ENCODE assay signal across 8 cellular contexts in the genomic region with DNA sequence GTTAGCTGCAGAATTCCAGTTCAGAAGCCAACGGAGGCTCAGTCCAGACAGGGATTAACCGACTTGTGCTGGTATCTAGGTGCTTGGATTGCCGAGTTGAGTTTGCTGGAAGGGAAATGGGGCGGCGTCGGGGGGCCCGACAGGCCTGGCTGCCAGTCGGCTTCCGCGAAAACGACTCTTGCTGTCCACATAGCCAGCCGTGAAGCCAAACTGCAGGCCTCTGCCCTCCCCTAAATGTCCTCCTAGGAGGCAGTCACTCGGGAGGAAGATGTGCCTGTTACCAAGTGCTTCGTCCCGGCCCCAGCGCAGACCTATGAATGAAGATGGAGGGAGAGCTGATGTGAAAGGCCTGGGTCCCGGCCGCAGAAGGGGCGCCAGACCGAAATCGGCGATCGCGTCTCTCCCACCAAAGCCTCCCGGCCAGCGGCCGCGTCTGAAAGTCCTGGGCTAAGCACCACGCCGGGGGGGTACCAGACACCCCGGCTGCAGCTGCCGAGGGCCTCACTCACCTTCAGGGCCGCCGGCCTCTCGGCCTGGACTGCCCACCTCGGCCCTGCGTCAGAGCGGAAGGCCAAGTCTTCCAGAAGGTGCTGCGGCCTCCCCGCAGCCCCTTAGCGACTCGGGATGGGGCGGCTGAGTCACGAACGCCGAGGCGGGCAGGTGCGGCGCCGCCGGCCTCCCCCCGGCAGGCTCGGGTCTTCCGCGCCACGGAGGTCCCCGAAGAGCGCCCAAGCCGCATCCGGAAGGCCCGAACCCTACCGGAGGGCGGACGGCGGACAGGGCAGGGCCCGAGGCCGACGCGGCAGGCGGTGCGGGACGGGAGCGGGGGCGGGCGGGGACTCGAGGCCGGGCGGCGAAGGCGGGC. TPM values are rescaled to one million over a fixed set of nuclear protein-coding genes. Genes with fewer than 3 reads are reported as not detected.
DNase-seq lines count a peak whose midpoint lies in the region; ATAC-seq and TF ChIP-seq lines count a peak whose summit lies in the region.

No MANE protein-coding gene starts in this region.

- H2AK5ac ChIP-seq in H9 (ENCODE audit: insufficient read length, low read length): no peak overlapping the region

- ATAC-seq in PC-3 (peak; percentile 1; the same call in 1 of the 2 replicates), gastrocnemius medialis (peak; percentile 20 to 22)

- no peaks in the 10 kb centered on the region for H3K27me3 Mint-ChIP-seq in H9 (ENCODE audit: low read depth)
- peaks cover 12% of the 10 kb centered on the region for H3K27me3 Mint-ChIP-seq in activated naive CD8-positive, alpha-beta T cell treated with anti-CD3 and anti-CD28 coated beads for 36 hours

- H3F3A ChIP-seq in DOHH2 (ENCODE audit: control insufficient read depth, insufficient read depth) (peaks cover 51% of the 10 kb centered on the region), PC-3 (ENCODE audit: low read length, unreplicated experiment) (peaks cover 17% of the 10 kb centered on the region)

- intact Hi-C loops in PC-3 (cut with micrococcal nuclease) (loop anchor here (2.0 kb wide), 2 partner anchors 37 to 103 kb away; partner anchors contain the start of gene HYOU1), gastrocnemius medialis (cut with DNase I; ENCODE audit: low total_unique reads) (loop anchor here (2.0 kb wide), 2 partner anchors 37 to 165 kb away; partner anchors contain the start of gene HYOU1)

- no peak overlapping the region for H4K5ac ChIP-seq in H9 (ENCODE audit: insufficient read length, low read depth, low read length)

- H3K4me1 ChIP-seq in DOHH2 (ENCODE audit: control insufficient read depth, low read length) (peaks cover 78% of the 10 kb centered on the region), H9 (ENCODE audit: insufficient read depth, low read length) (no peaks in the 10 kb centered on the region; the same call in 1 of the 2 replicates), PC-3 (ENCODE audit: insufficient read depth, low read length) (peaks cover 23% of the 10 kb centered on the region), right atrium auricular region (peaks cover 0 to 26% of the 10 kb centered on the region in 2 donors), gastrocnemius medialis (peaks cover 13 to 21% of the 10 kb centered on the region in 2 donors)

- H3T11ph ChIP-seq in H9 (ENCODE audit: low read length): no peak overlapping the region

- peak overlapping the region; percentile 95 for H3K14ac ChIP-seq in H9 (ENCODE audit: insufficient read depth, low read length)

- H3K4me3 ChIP-seq in DOHH2 (ENCODE audit: low read length) (peak overlapping the region; percentile 88), PC-3 (ENCODE audit: low read length) (peak overlapping the region; percentile 90), right atrium auricular region (peak overlapping the region; percentile 70 to 76), gastrocnemius medialis (peak overlapping the region; percentile 69 to 99 (median 88))

- H4K20me1 ChIP-seq in DOHH2 (ENCODE audit: control insufficient read depth, insufficient read depth, low read depth, low read length) (peaks cover 17% of the 10 kb centered on the region), H9 (ENCODE audit: control insufficient read depth, insufficient read depth, insufficient read length) (no peaks in the 10 kb centered on the region), PC-3 (ENCODE audit: low read length) (peaks cover 28% of the 10 kb centered on the region)

- H3K9ac ChIP-seq in H9 (ENCODE audit: extremely low read depth, insufficient read length, low read length): peak overlapping the region; percentile 95
- peak overlapping the region; percentile 97 for H3K9ac ChIP-seq in PC-3 (ENCODE audit: low read length)

- no peak overlapping the region for H3K4ac ChIP-seq in H9 (ENCODE audit: low read depth, low read length)

- H3K79me2 ChIP-seq in DOHH2 (ENCODE audit: control insufficient read depth, low read length): peaks cover 63% of the 10 kb centered on the region
- H3K79me2 ChIP-seq in H9 (ENCODE audit: insufficient read depth, low read length): peaks cover 20% of the 10 kb centered on the region; the same call in 1 of the 2 replicates
- H3K79me2 ChIP-seq in PC-3 (ENCODE audit: low read length): peaks cover 39% of the 10 kb centered on the region

- DNase-seq in H9: no peak
- DNase-seq in PC-3: peak; percentile 39
- DNase-seq in activated naive CD8-positive, alpha-beta T cell treated with anti-CD3 and anti-CD28 coated beads for 36 hours: peak; percentile 58
- DNase-seq in right atrium auricular region (ENCODE audit: low spot score): no peak
- DNase-seq in gastrocnemius medialis: no peak
- no peak for DNase-seq in NCI-H2107 (lab: John Stamatoyannopoulos, UW)
- DNase-seq in NCI-H345 treated with DMSO at 0.1 percent for 48 hours (lab: John Stamatoyannopoulos, UW; ENCODE audit: unreplicated experiment): no peak

- H2BK120ac ChIP-seq in H9 (ENCODE audit: low read depth, low read length, poor library complexity, severe bottlenecking): no peak overlapping the region

- no peak for TF ChIP-seq POLR2A in gastrocnemius medialis (IDR thresholded peaks at IDR 0.05)

- POLR2A ChIA-PET in PC-3 (lab: Charles Lee; ENCODE audit: unreplicated experiment): interaction anchor here (0.8 to 1.1 kb wide), 2 partner anchors 27 kb away, joined by 5 read pairs; partner anchors contain the start of genes HINFP and VPS11

- H3K23ac ChIP-seq in H9 (ENCODE audit: insufficient read length, low read depth, low read length): no peak overlapping the region

- no peak overlapping the region for H3K56ac ChIP-seq in H9 (ENCODE audit: insufficient read length, low read depth, low read length)

- H3K4me2 ChIP-seq in DOHH2 (ENCODE audit: low read length) (peak overlapping the region; percentile 90), H9 (ENCODE audit: insufficient read depth, insufficient read length, low read length) (peak overlapping the region; percentile 88), PC-3 (ENCODE audit: low read length) (peak overlapping the region; percentile 94)

- H3K36me3 Mint-ChIP-seq in H9 (ENCODE audit: insufficient read depth in 1 of 3, low read depth in 3 of 3): peaks cover 36 to 67% (median 60%) of the 10 kb centered on the region in 3 experiments
- peaks cover 56% of the 10 kb centered on the region for H3K36me3 Mint-ChIP-seq in activated naive CD8-positive, alpha-beta T cell treated with anti-CD3 and anti-CD28 coated beads for 36 hours

- no peaks in the 10 kb centered on the region; a peak in 1 of 5 replicates for H3K9me3 Mint-ChIP-seq in H9
- H3K9me3 Mint-ChIP-seq in activated naive CD8-positive, alpha-beta T cell treated with anti-CD3 and anti-CD28 coated beads for 36 hours: no peaks in the 10 kb centered on the region

- no peak overlapping the region for H2BK5ac ChIP-seq in H9 (ENCODE audit: insufficient read length, low read length)

- peak overlapping the region; percentile 63 for H3K18ac ChIP-seq in H9 (ENCODE audit: insufficient read length, low read depth, low read length)

- peaks cover 80% of the 10 kb centered on the region for H3K36me3 ChIP-seq in DOHH2 (ENCODE audit: control insufficient read depth, low read length)
- H3K36me3 ChIP-seq in PC-3 (ENCODE audit: low read depth, low read length): peaks cover 46% of the 10 kb centered on the region
- peaks cover 23% of the 10 kb centered on the region for H3K36me3 ChIP-seq in right atrium auricular region
- peaks cover 0 to 36% of the 10 kb centered on the region in 2 donors for H3K36me3 ChIP-seq in gastrocnemius medialis

- H2AFZ ChIP-seq in H9 (ENCODE audit: low read length) (no peak overlapping the region), PC-3 (ENCODE audit: low read length) (no peak overlapping the region)

- no peak overlapping the region for H2BK12ac ChIP-seq in H9 (ENCODE audit: insufficient read length, low read depth, low read length)

- no CpG with 5 or more reads among the region's 80 CpGs for WGBS in H9 (ENCODE audit: extremely low coverage, insufficient read length, low lambda C conversion rate)

- H3K9me2 ChIP-seq in DOHH2 (replicated peaks; ENCODE audit: control insufficient read depth, low read length) (no peaks in the 10 kb centered on the region), PC-3 (replicated peaks; ENCODE audit: low read length) (no peaks in the 10 kb centered on the region)

- H3K4me1 Mint-ChIP-seq in H9: peaks cover 28 to 29% of the 10 kb centered on the region in 2 experiments
- peaks cover 40% of the 10 kb centered on the region for H3K4me1 Mint-ChIP-seq in activated naive CD8-positive, alpha-beta T cell treated with anti-CD3 and anti-CD28 coated beads for 36 hours

- no peaks in the 10 kb centered on the region for H3K27me3 ChIP-seq in DOHH2 (ENCODE audit: control insufficient read depth, low read length)
- H3K27me3 ChIP-seq in H9 (ENCODE audit: insufficient read depth, low read length): no peaks in the 10 kb centered on the region
- no peaks in the 10 kb centered on the region for H3K27me3 ChIP-seq in PC-3 (ENCODE audit: low read length)
- no peaks in the 10 kb centered on the region for H3K27me3 ChIP-seq in right atrium auricular region
- no peaks in the 10 kb centered on the region for H3K27me3 ChIP-seq in gastrocnemius medialis

- TF ChIP-seq CTCF in DOHH2 (IDR thresholded peaks at IDR 0.05; ENCODE audit: low read depth, low read length, poor library complexity, severe bottlenecking): no peak
- no peak for TF ChIP-seq CTCF in H9 (conservative IDR thresholded peaks at IDR 0.05)
- TF ChIP-seq CTCF in PC-3 (conservative IDR thresholded peaks at IDR 0.05; ENCODE audit: low read depth, low read length): no peak
- no peak for TF ChIP-seq CTCF in right atrium auricular region (IDR thresholded peaks at IDR 0.05)
- no peak for TF ChIP-seq CTCF in gastrocnemius medialis (IDR thresholded peaks at IDR 0.05 in 4 of 5, conservative IDR thresholded peaks at IDR 0.05 in 1 of 5)

- in situ Hi-C loops in gastrocnemius medialis (cut with MboI; ENCODE audit: low sequenced_read_pairs in 4 of 4): no loop called here

- H4K91ac ChIP-seq in H9 (ENCODE audit: insufficient read length, low read depth, low read length): no peak overlapping the region

- no peak overlapping the region for H4K8ac ChIP-seq in H9 (replicated peaks; ENCODE audit: insufficient read length, low read depth, low read length)

- peak overlapping the region; percentile 88 to 96 (median 95); a peak in 6 of 7 replicates for H3K27ac Mint-ChIP-seq in H9
- H3K27ac Mint-ChIP-seq in activated naive CD8-positive, alpha-beta T cell treated with anti-CD3 and anti-CD28 coated beads for 36 hours: peak overlapping the region; percentile 94

- no peak overlapping the region for H2BK20ac ChIP-seq in H9 (ENCODE audit: low read depth, low read length, poor library complexity, severe bottlenecking)

- CTCF ChIA-PET in PC-3 (lab: Charles Lee): interaction anchor here (0.7 to 1.4 kb wide), 6 partner anchors 9 to 103 kb away, joined by 3 to 4 read pairs (median 4); partner anchors contain the start of genes HMBS and VPS11

- H3K9me3 ChIP-seq in DOHH2 (ENCODE audit: control insufficient read depth, insufficient read depth, low read length) (no peaks in the 10 kb centered on the region), H9 (ENCODE audit: control insufficient read depth, low read depth, low read length) (no peaks in the 10 kb centered on the region), PC-3 (ENCODE audit: low read length) (no peaks in the 10 kb centered on the region), right atrium auricular region (no peaks in the 10 kb centered on the region), gastrocnemius medialis (no peaks in the 10 kb centered on the region)

- no peak overlapping the region for H2BK15ac ChIP-seq in H9 (ENCODE audit: low read depth, low read length)

- H3K27ac ChIP-seq in DOHH2 (ENCODE audit: low read depth, low read length) (peak overlapping the region; percentile 82), H9 (ENCODE audit: insufficient read length, low read depth, low read length) (no peak overlapping the region), PC-3 (ENCODE audit: low read length) (0 out of 2 replicates have a peak overlapping the region, but pooled peaks have one; percentile 53), right atrium auricular region (peak overlapping the region; percentile 90 to 94), gastrocnemius medialis (peak overlapping the region; percentile 91 to 98 (median 94))

- peak overlapping the region; percentile 92 to 96 for H3K4me3 Mint-ChIP-seq in H9
- peak overlapping the region; percentile 90 for H3K4me3 Mint-ChIP-seq in activated naive CD8-positive, alpha-beta T cell treated with anti-CD3 and anti-CD28 coated beads for 36 hours

- BruUV-seq in PC-3 (replicated peaks; lab: Mats Ljungman, UMichigan): no TSS peak

- peaks cover 13% of the 10 kb centered on the region for H3K23me2 ChIP-seq in H9 (ENCODE audit: insufficient read length, low read depth, low read length, poor library complexity, severe bottlenecking)

- H3K79me1 ChIP-seq in H9 (ENCODE audit: insufficient read depth, low read depth, low read length, poor library complexity, severe bottlenecking): no peaks in the 10 kb centered on the region

RNA-seq across cellular contexts. Expression of gene DPAGT1, which starts 7.5 kb away (rescaled TPM):
- total RNA-seq in H9 (2021) (43.6 and 44.5 TPM in 2 replicates), PC-3 (2014; rRNA removed) (68.0 and 82.4 TPM in 2 replicates), right atrium auricular region (10 to 100 TPM; 15.8 to 18.6 TPM), gastrocnemius medialis (10 to 100 TPM in 3 of 4 donors, 1 to 10 TPM in 1; 8.9 to 34.0 (median 15.1) TPM)
- total RNA-seq in activated naive CD8-positive, alpha-beta T cell treated with anti-CD3 and anti-CD28 coated beads for 36 hours: 10 to 100 TPM; 58.3 to 63.6 TPM

RNA-seq across cellular contexts. Expression of gene HMBS, which starts 9.5 kb away (rescaled TPM):
- total RNA-seq in H9 (2021) (57.2 and 57.7 TPM in 2 replicates), PC-3 (2014; rRNA removed) (9.3 and 22.5 TPM in 2 replicates), right atrium auricular region (10 to 100 TPM in 1 of 2 donors, 1 to 10 TPM in 1; 4.9 to 13.3 TPM), gastrocnemius medialis (10 to 100 TPM in 3 of 4 donors, 1 to 10 TPM in 1; 8.7 to 31.1 (median 14.5) TPM)
- total RNA-seq in activated naive CD8-positive, alpha-beta T cell treated with anti-CD3 and anti-CD28 coated beads for 36 hours: 10 to 100 TPM; 42.1 to 43.0 TPM

RNA-seq across cellular contexts. Expression of gene C2CD2L, which starts 13.0 kb away (rescaled TPM):
- total RNA-seq in H9 (2021): 5.5 and 5.6 TPM in 2 replicates
- total RNA-seq in PC-3 (2014; rRNA removed): 16.8 and 17.2 TPM in 2 replicates
- 10 to 100 TPM; 19.3 to 20.0 TPM for total RNA-seq in activated naive CD8-positive, alpha-beta T cell treated with anti-CD3 and anti-CD28 coated beads for 36 hours
- total RNA-seq in right atrium auricular region: 10 to 100 TPM; 10.0 to 14.2 TPM
- total RNA-seq in gastrocnemius medialis: 10 to 100 TPM; 10.0 to 30.7 (median 18.7) TPM

RNA-seq across cellular contexts. Expression of gene VPS11, which starts 26.6 kb away (rescaled TPM):
- total RNA-seq in H9 (2021): 17.5 and 18.6 TPM in 2 replicates
- total RNA-seq in PC-3 (2014; rRNA removed): 48.3 and 48.7 TPM in 2 replicates
- total RNA-seq in activated naive CD8-positive, alpha-beta T cell treated with anti-CD3 and anti-CD28 coated beads for 36 hours: 10 to 100 TPM; 19.2 to 20.2 TPM
- 10 to 100 TPM; 22.0 to 23.7 TPM for total RNA-seq in right atrium auricular region
- total RNA-seq in gastrocnemius medialis: 10 to 100 TPM; 16.5 to 25.9 (median 20.3) TPM

RNA-seq across cellular contexts. Expression of gene HINFP, which starts 27.2 kb away (rescaled TPM):
- 42.1 and 42.4 TPM in 2 replicates for total RNA-seq in H9 (2021)
- total RNA-seq in PC-3 (2014; rRNA removed): 14.7 and 24.7 TPM in 2 replicates
- 10 to 100 TPM; 20.3 to 21.5 TPM for total RNA-seq in activated naive CD8-positive, alpha-beta T cell treated with anti-CD3 and anti-CD28 coated beads for 36 hours
- total RNA-seq in right atrium auricular region: 10 to 100 TPM; 11.2 to 18.1 TPM
- 10 to 100 TPM in 3 of 4 donors, 1 to 10 TPM in 1; 8.1 to 17.8 (median 15.3) TPM for total RNA-seq in gastrocnemius medialis

Comparison
In these comparisons a context has a peak if more than half of its experiments do, and no peak if none do; other contexts are left out.
1. DNase-seq: peak in PC-3 (single experiment) and activated naive CD8-positive, alpha-beta T cell treated with anti-CD3 and anti-CD28 coated beads for 36 hours (single experiment); none in H9 (single experiment), right atrium auricular region (single experiment), gastrocnemius medialis (0 of 2), NCI-H2107 (single experiment) and NCI-H345 treated with DMSO at 0.1 percent for 48 hours (single experiment).
2. Peak in every context shown above with its lines, with median percentiles within 50 percentile points of each other: H3K4me2 ChIP-seq and H3K4me3 ChIP-seq.